25 cellular contexts compared by ENCODE assay signal in the genomic region with DNA sequence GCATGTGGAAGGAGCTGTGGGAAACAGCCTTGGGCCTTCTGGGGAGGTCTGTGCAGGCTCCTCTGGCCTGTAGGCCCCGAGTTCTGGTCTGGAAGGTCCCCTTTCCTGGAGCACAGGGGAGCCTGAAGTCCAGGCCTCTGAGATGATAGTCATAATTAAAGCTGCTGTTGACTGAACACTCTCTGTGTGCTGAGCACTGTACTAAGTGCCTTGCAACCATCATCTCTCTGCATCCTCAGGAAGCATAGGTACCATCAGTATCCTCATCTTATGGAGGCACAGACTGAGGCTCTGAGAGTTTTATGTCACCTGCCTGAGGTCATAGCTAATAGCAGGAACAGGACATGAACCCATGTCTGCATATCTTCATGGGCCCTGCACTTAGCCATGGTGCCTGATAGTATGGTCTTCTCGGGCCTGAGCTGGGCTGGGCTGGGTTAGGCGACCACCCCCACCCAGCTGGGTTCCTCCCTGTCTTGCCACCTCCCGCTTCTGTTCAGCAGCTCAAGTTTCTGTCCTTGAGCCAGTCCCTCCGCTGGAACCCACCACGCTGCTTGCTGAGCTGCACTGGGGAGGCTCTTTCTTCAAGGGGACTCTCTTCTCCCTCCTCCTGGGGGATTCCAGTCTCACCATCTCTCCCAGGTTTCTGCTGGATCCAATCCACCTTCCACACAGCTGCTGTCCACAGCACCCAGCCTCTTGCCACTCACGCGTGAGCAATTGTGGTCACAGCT. TPM values are rescaled to one million over a fixed set of nuclear protein-coding genes. Genes with fewer than 3 reads are reported as not detected.
"Had no signal": no experiment of that assay in that cellular context is flagged by ENCODE, and none has a peak within 500 bp of the region (broad histone marks: within the 10 kb centered on the region; RNA-seq: fewer than 3 reads in every experiment).

No MANE protein-coding gene starts in this region.

- H3K27ac ChIP-seq: RWPE1 had no signal

- DNase-seq: KBM-7; MV-4-11; NCI-H1048; NCI-H1105; NCI-H1417; NCI-H1436 treated with DMSO at 0.1 percent for 48 hours; NCI-H1694; NCI-H187 treated with DMSO at 0.1 percent for 48 hours; NCI-H2081; NCI-H2107; NCI-H2227 treated with DMSO at 0.1 percent for 48 hours; NCI-H446; NCI-H510A; NCI-H524 treated with DMSO at 0.1 percent for 48 hours; NCI-H69; NCI-H774; NK-92 treated with Interleukin-12 subunit alpha and Interleukin-12 subunit beta, amount 100 ng/mL, for 24 hours; PC-3; SHP77 had no signal

- ATAC-seq: Panc1, PC-3, SK-N-SH treated with all-trans-retinoic acid at 6 μM for 48 hours had no signal

RNA-seq across cellular contexts. Expression of a gene that starts 27.6 kb away (rescaled TPM):
- total RNA-seq: HT-29, LHCN-M2, OCI-LY7 had no signal
